1 cellular context compared by ENCODE assay signal in the genomic region with DNA sequence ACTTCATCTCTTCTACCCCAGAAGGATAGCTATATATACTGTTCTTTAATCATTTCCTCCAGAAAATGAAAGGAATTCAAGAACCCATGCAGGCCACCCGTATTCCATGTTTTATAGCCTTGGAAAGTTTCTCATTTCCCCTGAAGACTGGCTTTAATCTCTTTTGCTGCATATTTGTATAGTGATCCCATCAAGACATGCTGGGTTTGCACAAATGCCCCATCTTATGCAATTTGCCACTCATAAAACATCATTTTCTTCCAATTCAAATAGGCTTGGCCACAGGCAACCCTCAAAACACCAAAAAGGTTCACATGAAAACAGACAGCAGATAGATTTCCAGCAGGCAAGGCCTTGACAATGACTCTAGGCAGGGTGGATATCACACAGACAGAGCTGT.
TF ChIP-seq lines count a peak whose summit lies in the region.

No MANE protein-coding gene starts in this region.

TF ChIP-seq in IMR-90, 13 proteins besides CTCF, POLR2A, EP300 and RAD21:
- TF ChIP-seq SMC3 (IDR thresholded peaks at IDR 0.05; ENCODE audit: low read depth, low read length) (no peak), BHLHE40 (IDR thresholded peaks at IDR 0.05; ENCODE audit: low read depth, low read length) (no peak), RFX5 (IDR thresholded peaks at IDR 0.05; ENCODE audit: low read depth, low read length) (no peak), CHD1 (IDR thresholded peaks at IDR 0.05; ENCODE audit: low read depth, low read length) (no peak), MAFK (IDR thresholded peaks at IDR 0.05; ENCODE audit: low read depth, low read length) (no peak), MXI1 (IDR thresholded peaks at IDR 0.05; ENCODE audit: borderline replicate concordance, low read depth, low read length) (no peak), RCOR1 (IDR thresholded peaks at IDR 0.05; ENCODE audit: insufficient replicate concordance, low read length) (no peak), FOS (IDR thresholded peaks at IDR 0.05; ENCODE audit: low read depth, low read length) (no peak), MAZ (IDR thresholded peaks at IDR 0.05; ENCODE audit: borderline replicate concordance, low read depth, low read length) (no peak), NFE2L2 (IDR thresholded peaks at IDR 0.05; ENCODE audit: low read depth, low read length) (no peak), CEBPB (IDR thresholded peaks at IDR 0.05; ENCODE audit: low read depth, low read length) (no peak)
- TF ChIP-seq, protein P1, sequence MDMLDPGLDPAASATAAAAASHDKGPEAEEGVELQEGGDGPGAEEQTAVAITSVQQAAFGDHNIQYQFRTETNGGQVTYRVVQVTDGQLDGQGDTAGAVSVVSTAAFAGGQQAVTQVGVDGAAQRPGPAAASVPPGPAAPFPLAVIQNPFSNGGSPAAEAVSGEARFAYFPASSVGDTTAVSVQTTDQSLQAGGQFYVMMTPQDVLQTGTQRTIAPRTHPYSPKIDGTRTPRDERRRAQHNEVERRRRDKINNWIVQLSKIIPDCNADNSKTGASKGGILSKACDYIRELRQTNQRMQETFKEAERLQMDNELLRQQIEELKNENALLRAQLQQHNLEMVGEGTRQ (IDR thresholded peaks at IDR 0.05; ENCODE audit: low read depth, low read length), result no peak
- TF ChIP-seq, protein P2, sequence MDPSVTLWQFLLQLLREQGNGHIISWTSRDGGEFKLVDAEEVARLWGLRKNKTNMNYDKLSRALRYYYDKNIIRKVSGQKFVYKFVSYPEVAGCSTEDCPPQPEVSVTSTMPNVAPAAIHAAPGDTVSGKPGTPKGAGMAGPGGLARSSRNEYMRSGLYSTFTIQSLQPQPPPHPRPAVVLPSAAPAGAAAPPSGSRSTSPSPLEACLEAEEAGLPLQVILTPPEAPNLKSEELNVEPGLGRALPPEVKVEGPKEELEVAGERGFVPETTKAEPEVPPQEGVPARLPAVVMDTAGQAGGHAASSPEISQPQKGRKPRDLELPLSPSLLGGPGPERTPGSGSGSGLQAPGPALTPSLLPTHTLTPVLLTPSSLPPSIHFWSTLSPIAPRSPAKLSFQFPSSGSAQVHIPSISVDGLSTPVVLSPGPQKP (IDR thresholded peaks at IDR 0.05; ENCODE audit: borderline replicate concordance, low read depth, low read length), result no peak
TF ChIP-seq in IMR-90: peak in this region for 0.
